ENCODE assay signal across 27 cellular contexts in genomic region chr10:129375912-129376311, GRCh38.
"Had no signal": no experiment of that assay in that cellular context is flagged by ENCODE, and none has a peak within 500 bp of the region (broad histone marks: within the 10 kb centered on the region; RNA-seq: fewer than 3 reads in every experiment).

No MANE protein-coding gene starts in this region.

- H3K36me3 Mint-ChIP-seq: naive thymus-derived CD4-positive, alpha-beta T cell; natural killer cell; stimulated activated effector memory CD8-positive, alpha-beta T cell treated with anti-CD3 and anti-CD28 coated beads, Interleukin-12 subunit alpha, Interleukin-12 subunit beta, amount 100 ng/mL, for 72 hours; stimulated activated naive B cell treated with anti-CD40 and anti-IgM and Interleukin-4, amounts not matched to agents 10 μg/mL and 1 μg/mL and 100 μg/mL, for 72 hours had no signal

- H3K27ac ChIP-seq: ovary, parathyroid adenoma, psoas muscle, right lobe of liver, sigmoid colon, stomach, thoracic aorta, thyroid gland, tibial nerve, upper lobe of left lung, vagina had no signal

- H3K27ac Mint-ChIP-seq: naive thymus-derived CD4-positive, alpha-beta T cell; natural killer cell; nephron; progenitor cell of endocrine pancreas; stimulated activated effector memory CD8-positive, alpha-beta T cell treated with anti-CD3 and anti-CD28 coated beads, Interleukin-12 subunit alpha, Interleukin-12 subunit beta, amount 100 ng/mL, for 72 hours; stimulated activated naive B cell treated with anti-CD40 and anti-IgM and Interleukin-4, amounts not matched to agents 10 μg/mL and 1 μg/mL and 100 μg/mL, for 72 hours; stimulated activated naive CD8-positive, alpha-beta T cell treated with anti-CD3 and anti-CD28 coated beads, Interleukin-15, Interleukin-2, amounts not matched to agents 100 ng/mL and 50 ng/mL, for 24 hours had no signal

- H3K9me3 ChIP-seq: ovary, psoas muscle, right lobe of liver, sigmoid colon, stomach, thoracic aorta, thyroid gland, upper lobe of left lung, vagina had no signal

- H3K4me3 Mint-ChIP-seq: naive thymus-derived CD4-positive, alpha-beta T cell; natural killer cell; nephron; stimulated activated effector memory CD8-positive, alpha-beta T cell treated with anti-CD3 and anti-CD28 coated beads, Interleukin-12 subunit alpha, Interleukin-12 subunit beta, amount 100 ng/mL, for 72 hours; stimulated activated naive B cell treated with anti-CD40 and anti-IgM and Interleukin-4, amounts not matched to agents 10 μg/mL and 1 μg/mL and 100 μg/mL, for 72 hours; stimulated activated naive CD8-positive, alpha-beta T cell treated with anti-CD3 and anti-CD28 coated beads, Interleukin-15, Interleukin-2, amounts not matched to agents 100 ng/mL and 50 ng/mL, for 24 hours had no signal

- DNase-seq: naive thymus-derived CD4-positive, alpha-beta T cell; natural killer cell; occipital lobe; ovary; posterior cingulate gyrus; psoas muscle; right lobe of liver; sigmoid colon; small intestine; stimulated activated CD4-positive, alpha-beta T cell treated with anti-CD3 and anti-CD28 coated beads, Interleukin-12 subunit alpha, Interleukin-12 subunit beta, amount 100 ng/mL, for 4 hours; stimulated activated CD4-positive, alpha-beta T cell treated with anti-CD3 and anti-CD28 coated beads, Interleukin-1b, Interleukin-23, amount 100 ng/mL, for 48 hours; stimulated activated CD4-positive, alpha-beta T cell treated with anti-CD3 and anti-CD28 coated beads, Interleukin-4, amount 100 ng/mL, for 24 hours; stimulated activated naive B cell treated with anti-CD40 and anti-IgM and Interleukin-4, amounts not matched to agents 10 μg/mL and 1 μg/mL and 100 μg/mL, for 72 hours; stimulated activated naive CD4-positive, alpha-beta T cell treated with Interleukin-2 at 50 U/mL for 16 hours; stomach; thyroid gland; trophoblast cell; upper lobe of left lung had no signal

- H3K79me2 ChIP-seq: parathyroid adenoma had no signal

- H2AFZ ChIP-seq: parathyroid adenoma had no signal

- H3K4me1 Mint-ChIP-seq: stimulated activated effector memory CD8-positive, alpha-beta T cell treated with anti-CD3 and anti-CD28 coated beads, Interleukin-12 subunit alpha, Interleukin-12 subunit beta, amount 100 ng/mL, for 72 hours; stimulated activated naive B cell treated with anti-CD40 and anti-IgM and Interleukin-4, amounts not matched to agents 10 μg/mL and 1 μg/mL and 100 μg/mL, for 72 hours had no signal

- H3K4me1 ChIP-seq: parathyroid adenoma, psoas muscle, right lobe of liver, sigmoid colon, stomach, thyroid gland, tibial nerve, upper lobe of left lung, vagina had no signal

- H3K4me3 ChIP-seq: ovary, psoas muscle, right lobe of liver, sigmoid colon, stomach, thoracic aorta, thyroid gland, tibial nerve, upper lobe of left lung, vagina had no signal

- H3K36me3 ChIP-seq: ovary, right lobe of liver, sigmoid colon, stomach, thoracic aorta, thyroid gland, tibial nerve, upper lobe of left lung, vagina had no signal

- H3K9me3 Mint-ChIP-seq: natural killer cell; nephron; stimulated activated effector memory CD8-positive, alpha-beta T cell treated with anti-CD3 and anti-CD28 coated beads, Interleukin-12 subunit alpha, Interleukin-12 subunit beta, amount 100 ng/mL, for 72 hours; stimulated activated naive B cell treated with anti-CD40 and anti-IgM and Interleukin-4, amounts not matched to agents 10 μg/mL and 1 μg/mL and 100 μg/mL, for 72 hours; stimulated activated naive CD8-positive, alpha-beta T cell treated with anti-CD3 and anti-CD28 coated beads, Interleukin-15, Interleukin-2, amounts not matched to agents 100 ng/mL and 50 ng/mL, for 24 hours had no signal

- ATAC-seq: naive thymus-derived CD4-positive, alpha-beta T cell; natural killer cell; psoas muscle; right cardiac atrium; right lobe of liver; stimulated activated effector memory CD8-positive, alpha-beta T cell treated with anti-CD3 and anti-CD28 coated beads, Interleukin-12 subunit alpha, Interleukin-12 subunit beta, amount 100 ng/mL, for 72 hours; stimulated activated naive B cell treated with anti-CD40 and anti-IgM and Interleukin-4, amounts not matched to agents 10 μg/mL and 1 μg/mL and 100 μg/mL, for 72 hours had no signal

- H3K9ac ChIP-seq: parathyroid adenoma had no signal

- H3K27me3 ChIP-seq: ovary, right lobe of liver, sigmoid colon, thyroid gland, tibial nerve, upper lobe of left lung, vagina had no signal
